Comparison of ENCODE assay signal across 20 cellular contexts in the genomic region with DNA sequence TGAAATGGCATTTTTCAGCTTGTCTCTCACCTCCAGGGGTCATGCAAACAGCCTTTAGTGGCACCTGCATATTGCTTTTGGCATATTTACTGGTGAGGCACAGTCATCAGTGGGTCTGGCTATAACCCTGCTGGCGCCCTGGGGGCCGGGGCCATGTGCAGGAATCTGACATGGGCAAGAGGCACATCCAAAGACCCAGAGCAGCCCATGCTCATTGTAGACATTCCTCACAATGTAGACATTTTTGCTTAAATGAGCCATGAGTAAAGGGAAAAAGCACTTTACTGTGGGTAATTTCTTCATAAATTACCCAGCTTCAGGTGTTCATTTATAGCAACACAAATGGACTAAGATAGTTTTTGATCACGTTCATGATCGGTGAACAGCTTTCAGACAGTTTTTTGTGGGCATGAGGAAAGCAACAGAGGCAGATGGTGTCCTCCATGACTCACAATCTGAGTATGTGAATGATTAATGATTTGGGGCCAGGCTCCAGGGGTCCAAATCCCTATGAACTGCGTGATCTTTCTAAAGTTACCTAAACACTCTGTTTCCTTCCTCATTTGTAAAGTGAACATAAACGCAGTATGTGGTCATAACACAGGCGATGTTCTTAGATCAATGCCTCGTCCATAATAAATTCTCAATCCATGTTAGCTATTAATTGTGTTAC.
DNase-seq lines count a peak whose midpoint lies in the region; ATAC-seq, FAIRE-seq and TF ChIP-seq lines count a peak whose summit lies in the region.
"Had no signal": no experiment of that assay in that cellular context is flagged by ENCODE, and none has a peak within 500 bp of the region (broad histone marks: within the 10 kb centered on the region; RNA-seq: fewer than 3 reads in every experiment).

No MANE protein-coding gene starts in this region.

- no peaks in the 10 kb centered on the region for H3K9me3 ChIP-seq in gastrocnemius medialis
- H3K9me3 ChIP-seq: BLaER1, lower lobe of right lung had no signal

- H3K36me3 ChIP-seq in gastrocnemius medialis, result no peaks in the 10 kb centered on the region
- H3K36me3 ChIP-seq: BLaER1, lower lobe of right lung, WERI-Rb-1 had no signal

- no peak for ATAC-seq in gastrocnemius medialis
- ATAC-seq: activated naive CD8-positive, alpha-beta T cell treated with anti-CD3 and anti-CD28 coated beads, Interleukin-2, amount 50 U/mL, for 24 hours; stimulated activated naive B cell treated with anti-CD40 and anti-IgM and Interleukin-4, amounts not matched to agents 10 μg/mL and 1 μg/mL and 100 μg/mL, for 72 hours had no signal

- H3K27ac ChIP-seq in gastrocnemius medialis, result peak overlapping the region; percentile 54 to 80 (median 68)
- H3K27ac ChIP-seq: BLaER1, HL-60, lower lobe of right lung, WERI-Rb-1 had no signal

- FAIRE-seq in RCC 7860 (lab: Jason Lieb, UNC) (no peak), GM12892 (lab: Jason Lieb, UNC) (no peak)

- no peak overlapping the region for H3K4me3 ChIP-seq in gastrocnemius medialis
- H3K4me3 ChIP-seq: BLaER1, lower lobe of right lung had no signal

- no peaks in the 10 kb centered on the region for H3K27me3 ChIP-seq in gastrocnemius medialis
- H3K27me3 ChIP-seq: BLaER1 had no signal

- peak; percentile 60 for DNase-seq in ELR (ENCODE audit: low read depth)
- peak; percentile 32 for DNase-seq in RCC 7860 (ENCODE audit: low spot score)
- peak; percentile 89 for DNase-seq in glomerular visceral epithelial cell (ENCODE audit: extremely low spot score)
- DNase-seq in gastrocnemius medialis, result no peak
- no peak for DNase-seq in GM12892 (ENCODE audit: insufficient read length)
- no peak for DNase-seq in activated CD8-positive, alpha-beta memory T cell treated with anti-CD3 and anti-CD28 coated beads, Interleukin-2, amount 50 U/mL, for 48 hours
- DNase-seq in DMS114 treated with DMSO at 0.1 percent for 48 hours (lab: John Stamatoyannopoulos, UW; ENCODE audit: unreplicated experiment), result no peak
- no peak for DNase-seq in NCI-H748 (lab: John Stamatoyannopoulos, UW; ENCODE audit: unreplicated experiment)
- DNase-seq: activated naive CD8-positive, alpha-beta T cell treated with anti-CD3 and anti-CD28 coated beads, Interleukin-2, amount 50 U/mL, for 24 hours; GOT3; head of caudate nucleus; lower lobe of right lung; NCI-H1048; NCI-H345; SIG-M5; stimulated activated CD4-positive, alpha-beta T cell treated with anti-CD3 and anti-CD28 coated beads, Interleukin-2, amount 100 ng/mL, for 48 hours; stimulated activated naive B cell treated with anti-CD40 and anti-IgM and Interleukin-4, amounts not matched to agents 10 μg/mL and 1 μg/mL and 100 μg/mL, for 72 hours had no signal

- no peak for TF ChIP-seq CTCF in gastrocnemius medialis (IDR thresholded peaks at IDR 0.05 in 4 of 5, conservative IDR thresholded peaks at IDR 0.05 in 1 of 5)

- in situ Hi-C loops in gastrocnemius medialis (cut with MboI; ENCODE audit: low sequenced_read_pairs in 4 of 4), result no loop called here

- intact Hi-C loops in gastrocnemius medialis (cut with DNase I; ENCODE audit: low total_unique reads), result loop anchor here (5.0 kb wide), 1 partner anchor 85 kb away; a partner anchor contains a TSS

- H3K4me1 ChIP-seq in gastrocnemius medialis, result peaks cover 15 to 32% of the 10 kb centered on the region in 2 donors
- H3K4me1 ChIP-seq: BLaER1 had no signal

- TF ChIP-seq POLR2A in gastrocnemius medialis (IDR thresholded peaks at IDR 0.05) (no peak), GM12892 (IDR thresholded peaks at IDR 0.05; ENCODE audit: low read depth, low read length) (no peak)

Comparison
In these comparisons a context has a peak if more than half of its experiments do, and no peak if none do; other contexts are left out.
1. DNase-seq: peak in ELR (single experiment), RCC 7860 (single experiment) and glomerular visceral epithelial cell (single experiment); none in gastrocnemius medialis (0 of 2), GM12892 (single experiment), activated CD8-positive, alpha-beta memory T cell treated with anti-CD3 and anti-CD28 coated beads, Interleukin-2, amount 50 U/mL, for 48 hours (single experiment), DMS114 treated with DMSO at 0.1 percent for 48 hours (single experiment) and NCI-H748 (single experiment).